1 cellular context compared by ENCODE assay signal in the genomic region with DNA sequence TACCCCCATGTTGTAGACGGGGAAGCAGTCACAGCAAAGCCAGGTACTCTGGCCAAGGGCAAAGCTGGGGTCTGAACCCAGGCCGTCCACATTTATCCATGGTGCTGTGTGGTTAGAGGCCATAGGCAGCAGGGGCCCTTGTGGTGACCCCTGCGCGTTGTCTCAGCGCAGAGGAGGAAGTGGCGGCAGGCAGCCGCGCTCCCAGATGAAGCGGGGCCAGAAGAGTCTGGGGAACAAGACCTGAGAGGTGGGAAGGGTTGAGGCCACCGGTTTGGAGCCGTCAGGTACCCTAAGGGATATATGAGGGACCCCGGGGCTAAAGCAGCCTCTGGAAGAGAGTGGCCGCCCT.
A peak's percentile ranks its signal among the peaks of the same experiment; 100 is the strongest.
TF ChIP-seq lines count a peak whose summit lies in the region.

No MANE protein-coding gene starts in this region.

TF ChIP-seq in HepG2, 621 proteins besides CTCF, POLR2A, EP300 and RAD21 (continued from another document and continues in another):
- TF ChIP-seq, protein P1, sequence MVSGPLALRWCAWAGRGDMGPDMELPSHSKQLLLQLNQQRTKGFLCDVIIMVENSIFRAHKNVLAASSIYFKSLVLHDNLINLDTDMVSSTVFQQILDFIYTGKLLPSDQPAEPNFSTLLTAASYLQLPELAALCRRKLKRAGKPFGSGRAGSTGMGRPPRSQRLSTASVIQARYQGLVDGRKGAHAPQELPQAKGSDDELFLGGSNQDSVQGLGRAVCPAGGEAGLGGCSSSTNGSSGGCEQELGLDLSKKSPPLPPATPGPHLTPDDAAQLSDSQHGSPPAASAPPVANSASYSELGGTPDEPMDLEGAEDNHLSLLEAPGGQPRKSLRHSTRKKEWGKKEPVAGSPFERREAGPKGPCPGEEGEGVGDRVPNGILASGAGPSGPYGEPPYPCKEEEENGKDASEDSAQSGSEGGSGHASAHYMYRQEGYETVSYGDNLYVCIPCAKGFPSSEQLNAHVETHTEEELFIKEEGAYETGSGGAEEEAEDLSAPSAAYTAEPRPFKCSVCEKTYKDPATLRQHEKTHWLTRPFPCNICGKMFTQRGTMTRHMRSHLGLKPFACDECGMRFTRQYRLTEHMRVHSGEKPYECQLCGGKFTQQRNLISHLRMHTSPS (CRISPR knock-in tag; IDR thresholded peaks at IDR 0.05; ENCODE audit: low read depth) = no peak
- TF ChIP-seq, protein P2, sequence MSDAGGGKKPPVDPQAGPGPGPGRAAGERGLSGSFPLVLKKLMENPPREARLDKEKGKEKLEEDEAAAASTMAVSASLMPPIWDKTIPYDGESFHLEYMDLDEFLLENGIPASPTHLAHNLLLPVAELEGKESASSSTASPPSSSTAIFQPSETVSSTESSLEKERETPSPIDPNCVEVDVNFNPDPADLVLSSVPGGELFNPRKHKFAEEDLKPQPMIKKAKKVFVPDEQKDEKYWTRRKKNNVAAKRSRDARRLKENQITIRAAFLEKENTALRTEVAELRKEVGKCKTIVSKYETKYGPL (CRISPR knock-in tag; IDR thresholded peaks at IDR 0.05) = no peak
- no peak for TF ChIP-seq TBP (CRISPR knock-in tag; IDR thresholded peaks at IDR 0.05)
- TF ChIP-seq CBFB (CRISPR knock-in tag; IDR thresholded peaks at IDR 0.05) = no peak
- no peak for TF ChIP-seq REPIN1 (CRISPR knock-in tag; IDR thresholded peaks at IDR 0.05; ENCODE audit: borderline replicate concordance, low read depth)
- no peak for TF ChIP-seq KLF11 (CRISPR knock-in tag; IDR thresholded peaks at IDR 0.05)
- TF ChIP-seq ZNF274 (CRISPR knock-in tag; IDR thresholded peaks at IDR 0.05) = no peak
- no peak for TF ChIP-seq ZNF674 (CRISPR knock-in tag; IDR thresholded peaks at IDR 0.05; ENCODE audit: low read depth)
- TF ChIP-seq ZBTB1 (CRISPR knock-in tag; IDR thresholded peaks at IDR 0.05; ENCODE audit: borderline replicate concordance) = no peak
- TF ChIP-seq ZBTB42 (CRISPR knock-in tag; IDR thresholded peaks at IDR 0.05) = no peak
- no peak for TF ChIP-seq ZSCAN29 (CRISPR knock-in tag; conservative IDR thresholded peaks at IDR 0.05)
- TF ChIP-seq NR2F6 (IDR thresholded peaks at IDR 0.05) = no peak
- 0 out of 2 replicates have a peak, but pooled peaks have one; percentile 29 for TF ChIP-seq NR2F6 (CRISPR knock-in tag; IDR thresholded peaks at IDR 0.05)
- no peak for TF ChIP-seq HNF1B (CRISPR knock-in tag; IDR thresholded peaks at IDR 0.05)
- no peak for TF ChIP-seq SKIL (CRISPR knock-in tag; IDR thresholded peaks at IDR 0.05; ENCODE audit: borderline replicate concordance)
- TF ChIP-seq, protein P3, sequence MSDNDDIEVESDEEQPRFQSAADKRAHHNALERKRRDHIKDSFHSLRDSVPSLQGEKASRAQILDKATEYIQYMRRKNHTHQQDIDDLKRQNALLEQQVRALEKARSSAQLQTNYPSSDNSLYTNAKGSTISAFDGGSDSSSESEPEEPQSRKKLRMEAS (IDR thresholded peaks at IDR 0.05) = no peak
- no peak for TF ChIP-seq ZNF605 (CRISPR knock-in tag; IDR thresholded peaks at IDR 0.05)
- no peak for TF ChIP-seq AGO1 (IDR thresholded peaks at IDR 0.05; ENCODE audit: low read depth, low read length, poor library complexity, severe bottlenecking)
- TF ChIP-seq ZFP91 (CRISPR knock-in tag; IDR thresholded peaks at IDR 0.05; ENCODE audit: borderline replicate concordance) = no peak
- TF ChIP-seq, protein P4, sequence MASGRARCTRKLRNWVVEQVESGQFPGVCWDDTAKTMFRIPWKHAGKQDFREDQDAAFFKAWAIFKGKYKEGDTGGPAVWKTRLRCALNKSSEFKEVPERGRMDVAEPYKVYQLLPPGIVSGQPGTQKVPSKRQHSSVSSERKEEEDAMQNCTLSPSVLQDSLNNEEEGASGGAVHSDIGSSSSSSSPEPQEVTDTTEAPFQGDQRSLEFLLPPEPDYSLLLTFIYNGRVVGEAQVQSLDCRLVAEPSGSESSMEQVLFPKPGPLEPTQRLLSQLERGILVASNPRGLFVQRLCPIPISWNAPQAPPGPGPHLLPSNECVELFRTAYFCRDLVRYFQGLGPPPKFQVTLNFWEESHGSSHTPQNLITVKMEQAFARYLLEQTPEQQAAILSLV (CRISPR knock-in tag; IDR thresholded peaks at IDR 0.05; ENCODE audit: borderline replicate concordance) = no peak
- no peak for TF ChIP-seq ZNF713 (CRISPR knock-in tag; IDR thresholded peaks at IDR 0.05)
- no peak for TF ChIP-seq ZNF546 (CRISPR knock-in tag; conservative IDR thresholded peaks at IDR 0.05)
- no peak for TF ChIP-seq ZNF24 (IDR thresholded peaks at IDR 0.05)
- no peak for TF ChIP-seq PHF5A (CRISPR knock-in tag; IDR thresholded peaks at IDR 0.05; ENCODE audit: low read depth, unreplicated experiment)
- TF ChIP-seq USF2 (IDR thresholded peaks at IDR 0.05; ENCODE audit: low read depth, low read length) = no peak
- no peak for TF ChIP-seq USF2 (CRISPR knock-in tag; IDR thresholded peaks at IDR 0.05; ENCODE audit: borderline replicate concordance)
- no peak for TF ChIP-seq ZNF383 (CRISPR knock-in tag; IDR thresholded peaks at IDR 0.05; ENCODE audit: borderline replicate concordance)
- TF ChIP-seq FOXJ3 (CRISPR knock-in tag; IDR thresholded peaks at IDR 0.05; ENCODE audit: borderline replicate concordance) = no peak
- no peak for TF ChIP-seq ZBTB10 (CRISPR knock-in tag; IDR thresholded peaks at IDR 0.05; ENCODE audit: borderline replicate concordance)
- no peak for TF ChIP-seq DBP (CRISPR knock-in tag; IDR thresholded peaks at IDR 0.05; ENCODE audit: not compliant biosample characterization)
- no peak for TF ChIP-seq MATR3 (CRISPR knock-in tag; IDR thresholded peaks at IDR 0.05)
- TF ChIP-seq, protein P5, sequence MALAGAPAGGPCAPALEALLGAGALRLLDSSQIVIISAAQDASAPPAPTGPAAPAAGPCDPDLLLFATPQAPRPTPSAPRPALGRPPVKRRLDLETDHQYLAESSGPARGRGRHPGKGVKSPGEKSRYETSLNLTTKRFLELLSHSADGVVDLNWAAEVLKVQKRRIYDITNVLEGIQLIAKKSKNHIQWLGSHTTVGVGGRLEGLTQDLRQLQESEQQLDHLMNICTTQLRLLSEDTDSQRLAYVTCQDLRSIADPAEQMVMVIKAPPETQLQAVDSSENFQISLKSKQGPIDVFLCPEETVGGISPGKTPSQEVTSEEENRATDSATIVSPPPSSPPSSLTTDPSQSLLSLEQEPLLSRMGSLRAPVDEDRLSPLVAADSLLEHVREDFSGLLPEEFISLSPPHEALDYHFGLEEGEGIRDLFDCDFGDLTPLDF (CRISPR knock-in tag; IDR thresholded peaks at IDR 0.05) = no peak
- no peak for TF ChIP-seq ZNF781 (CRISPR knock-in tag; IDR thresholded peaks at IDR 0.05; ENCODE audit: borderline replicate concordance, not compliant biosample characterization)
- TF ChIP-seq ZBTB4 (CRISPR knock-in tag; IDR thresholded peaks at IDR 0.05; ENCODE audit: borderline replicate concordance) = no peak
- TF ChIP-seq ZNF343 (CRISPR knock-in tag; IDR thresholded peaks at IDR 0.05) = no peak
- peak; percentile 20; the same call in 1 of the 2 replicates for TF ChIP-seq HOXA3 (CRISPR knock-in tag; IDR thresholded peaks at IDR 0.05)
- no peak for TF ChIP-seq NONO (IDR thresholded peaks at IDR 0.05)
- TF ChIP-seq NONO (CRISPR knock-in tag; conservative IDR thresholded peaks at IDR 0.05) = no peak
- no peak for TF ChIP-seq GABPA (IDR thresholded peaks at IDR 0.05; ENCODE audit: low read depth, low read length)
- TF ChIP-seq GABPA (CRISPR knock-in tag; IDR thresholded peaks at IDR 0.05; ENCODE audit: low read depth) = 0 out of 2 replicates have a peak, but pooled peaks have one; percentile 12
- TF ChIP-seq SMARCE1 (IDR thresholded peaks at IDR 0.05; ENCODE audit: borderline replicate concordance) = no peak
